13 cellular contexts compared by ENCODE assay signal in genomic region chr19:38252385-38252784, GRCh38. TPM values are rescaled to one million over a fixed set of nuclear protein-coding genes. Genes with fewer than 3 reads are reported as not detected.
DNase-seq lines count a peak whose midpoint lies in the region; ATAC-seq, FAIRE-seq and TF ChIP-seq lines count a peak whose summit lies in the region.
"Had no signal": no experiment of that assay in that cellular context is flagged by ENCODE, and none has a peak within 500 bp of the region (broad histone marks: within the 10 kb centered on the region; RNA-seq: fewer than 3 reads in every experiment).

No MANE protein-coding gene starts in this region.

- H3K27me3 ChIP-seq in neural progenitor cell (peaks cover 19% of the 10 kb centered on the region), upper lobe of left lung (peaks cover 0 to 7% (median 6%) of the 10 kb centered on the region in 4 donors)

- H3K9me3 Mint-ChIP-seq in T-helper 1 cell treated with Interleukin-12 subunit alpha and Interleukin-12 subunit beta and Interleukin-4 antibody, amounts not matched to agents 30 μg/mL and 1 μg/mL, for 36 hours, result no peaks in the 10 kb centered on the region
- no peaks in the 10 kb centered on the region for H3K9me3 Mint-ChIP-seq in neural progenitor cell
- H3K9me3 Mint-ChIP-seq: T-cell had no signal

- H4K20me1 ChIP-seq in neural progenitor cell (ENCODE audit: low read depth), result no peaks in the 10 kb centered on the region

- peak overlapping the region; percentile 66 for H3K27ac ChIP-seq in epithelial cell of prostate
- no peak overlapping the region for H3K27ac ChIP-seq in neural progenitor cell
- H3K27ac ChIP-seq in upper lobe of left lung, result peak overlapping the region; percentile 73 to 91 (median 82)

- no peak overlapping the region for H3K9ac ChIP-seq in neural progenitor cell

- H3K27ac Mint-ChIP-seq in T-helper 1 cell treated with Interleukin-12 subunit alpha and Interleukin-12 subunit beta and Interleukin-4 antibody, amounts not matched to agents 30 μg/mL and 1 μg/mL, for 36 hours, result no peak overlapping the region
- no peak overlapping the region for H3K27ac Mint-ChIP-seq in neural progenitor cell
- H3K27ac Mint-ChIP-seq: immature natural killer cell, T-cell had no signal

- TF ChIP-seq CTCF in neural progenitor cell (IDR thresholded peaks at IDR 0.05) (no peak), upper lobe of left lung (IDR thresholded peaks at IDR 0.05) (no peak)

- H3F3A ChIP-seq in neural progenitor cell (ENCODE audit: low read depth), result peaks cover 38% of the 10 kb centered on the region

- H3K9me3 ChIP-seq in neural progenitor cell (ENCODE audit: low read depth) (no peaks in the 10 kb centered on the region), upper lobe of left lung (no peaks in the 10 kb centered on the region)

- no peaks in the 10 kb centered on the region for H3K36me3 ChIP-seq in neural progenitor cell
- H3K36me3 ChIP-seq in upper lobe of left lung, result no peaks in the 10 kb centered on the region

- H3K79me2 ChIP-seq in neural progenitor cell (ENCODE audit: low read depth), result no peaks in the 10 kb centered on the region

- no peak for TF ChIP-seq EP300 in upper lobe of left lung (IDR thresholded peaks at IDR 0.05)

- H3K4me3 Mint-ChIP-seq in T-helper 1 cell treated with Interleukin-12 subunit alpha and Interleukin-12 subunit beta and Interleukin-4 antibody, amounts not matched to agents 30 μg/mL and 1 μg/mL, for 36 hours, result peak overlapping the region; percentile 70
- H3K4me3 Mint-ChIP-seq in neural progenitor cell, result peak overlapping the region; percentile 55
- H3K4me3 Mint-ChIP-seq: immature natural killer cell, T-cell had no signal

- peak overlapping the region; percentile 54 for H3K4me2 ChIP-seq in neural progenitor cell

- DNase-seq in T-helper 1 cell (no peak), epithelial cell of prostate (ENCODE audit: low read depth, low spot score) (no peak), neural progenitor cell (ENCODE audit: low spot score) (no peak), upper lobe of left lung (no peak), NCI-H1048 (lab: John Stamatoyannopoulos, UW) (no peak), ecto neural progenitor cell (ENCODE audit: low spot score) (no peak), GM19239 (ENCODE audit: insufficient read length, low spot score) (no peak)
- DNase-seq: activated CD8-positive, alpha-beta memory T cell treated with anti-CD3 and anti-CD28 coated beads for 24 hours; immature natural killer cell; NCI-H1092; T-cell had no signal

- peaks cover 11% of the 10 kb centered on the region for H3K27me3 Mint-ChIP-seq in T-helper 1 cell treated with Interleukin-12 subunit alpha and Interleukin-12 subunit beta and Interleukin-4 antibody, amounts not matched to agents 30 μg/mL and 1 μg/mL, for 36 hours (ENCODE audit: low read depth)
- H3K27me3 Mint-ChIP-seq in neural progenitor cell (ENCODE audit: insufficient read depth, low read depth), result peaks cover 16% of the 10 kb centered on the region

- peaks cover 11% of the 10 kb centered on the region for H3K36me3 Mint-ChIP-seq in T-helper 1 cell treated with Interleukin-12 subunit alpha and Interleukin-12 subunit beta and Interleukin-4 antibody, amounts not matched to agents 30 μg/mL and 1 μg/mL, for 36 hours (ENCODE audit: low read depth)
- no peaks in the 10 kb centered on the region for H3K36me3 Mint-ChIP-seq in neural progenitor cell
- H3K36me3 Mint-ChIP-seq: immature natural killer cell, T-cell had no signal

- 82 to 87% methylated on average over 5 of the region's 5 CpGs for WGBS in upper lobe of left lung, 2 donors

- H3K4me3 ChIP-seq in neural progenitor cell (no peak overlapping the region), upper lobe of left lung (peak overlapping the region in 3 of 4 donors; percentile 47 to 65 (median 62))

- no peak for FAIRE-seq in GM19239 (lab: Jason Lieb, UNC)

- peaks cover 21% of the 10 kb centered on the region for H3K4me1 Mint-ChIP-seq in T-helper 1 cell treated with Interleukin-12 subunit alpha and Interleukin-12 subunit beta and Interleukin-4 antibody, amounts not matched to agents 30 μg/mL and 1 μg/mL, for 36 hours (ENCODE audit: low read depth)
- peaks cover 33% of the 10 kb centered on the region for H3K4me1 Mint-ChIP-seq in neural progenitor cell
- H3K4me1 Mint-ChIP-seq: immature natural killer cell had no signal

- peaks cover 28% of the 10 kb centered on the region for H3K4me1 ChIP-seq in neural progenitor cell
- H3K4me1 ChIP-seq in upper lobe of left lung, result peaks cover 32 to 58% (median 38%) of the 10 kb centered on the region in 4 donors

- H2AFZ ChIP-seq in neural progenitor cell (replicated peaks), result no peak overlapping the region

- ATAC-seq in upper lobe of left lung (ENCODE audit: low FRiP score in 2 of 2), result no peak
- ATAC-seq: T-cell had no signal

- no peak for TF ChIP-seq POLR2A in upper lobe of left lung (IDR thresholded peaks at IDR 0.05)

RNA-seq across cellular contexts. Expression of gene PPP1R14A, which starts 3.8 kb away (rescaled TPM):
- total RNA-seq in neural progenitor cell (ENCODE audit: low replicate concordance) (2.0 and 4.2 TPM in 2 replicates), upper lobe of left lung (100 to 1,000 TPM in 3 of 6 donors, 10 to 100 TPM in 3; 71.2 to 236 (median 96.2) TPM)
- total RNA-seq: A172 had no signal

RNA-seq across cellular contexts. Expression of gene SPINT2, which starts 12.0 kb away (rescaled TPM):
- total RNA-seq in neural progenitor cell (ENCODE audit: low replicate concordance) (71.0 and 177 TPM in 2 replicates), upper lobe of left lung (100 to 1,000 TPM; 192 to 583 (median 317) TPM)

RNA-seq across cellular contexts. Expression of gene DPF1, which starts 28.4 kb away (rescaled TPM):
- total RNA-seq in neural progenitor cell (ENCODE audit: low replicate concordance), result 3.4 and 6.5 TPM in 2 replicates
- total RNA-seq in upper lobe of left lung, result under 1 TPM in 2 of 6 donors, not detected in 4; 0.40 to 0.46 TPM
- total RNA-seq: T-cell had no signal

RNA-seq across cellular contexts. Expression of gene C19orf33, which starts 51.7 kb away (rescaled TPM):
- total RNA-seq in neural progenitor cell (ENCODE audit: low replicate concordance), result not detected in 2 replicates
- total RNA-seq in upper lobe of left lung, result 100 to 1,000 TPM in 4 of 6 donors, 10 to 100 TPM in 2; 65.0 to 251 (median 144) TPM

Comparison
In these comparisons a context has a peak if more than half of its experiments do, and no peak if none do; other contexts are left out.
1. RNA of gene PPP1R14A, which starts 3.8 kb away (total RNA-seq): 71.2 to 236 TPM in upper lobe of left lung; 2.0 to 4.2 TPM in neural progenitor cell; every median in the first group is over 10 times any median in the second.